ENCODE assay signal across 15 cellular contexts in genomic region chr3:101807884-101808283, GRCh38.
DNase-seq lines count a peak whose midpoint lies in the region; ATAC-seq lines count a peak whose summit lies in the region.
"Had no signal": no experiment of that assay in that cellular context is flagged by ENCODE, and none has a peak within 500 bp of the region (broad histone marks: within the 10 kb centered on the region; RNA-seq: fewer than 3 reads in every experiment).

No MANE protein-coding gene starts in this region.

- ATAC-seq in GM18498 (IDR thresholded peaks at IDR 0.05; ENCODE audit: unreplicated experiment) (peak; percentile 74), GM19324 (IDR thresholded peaks at IDR 0.05; ENCODE audit: low FRiP score, unreplicated experiment) (peak; percentile 51), HG02610 (IDR thresholded peaks at IDR 0.05; ENCODE audit: unreplicated experiment) (peak; percentile 74), HG03280 (IDR thresholded peaks at IDR 0.05; ENCODE audit: unreplicated experiment) (peak; percentile 79), GM21381 (IDR thresholded peaks at IDR 0.05; ENCODE audit: unreplicated experiment) (no peak)
- ATAC-seq: activated T-cell treated with anti-CD3 and anti-CD28 coated beads, Interleukin-2, amount 50 U/mL, for 72 hours; mucosa of descending colon; WTC11 had no signal

- DNase-seq in pons (ENCODE audit: low spot score) (no peak), middle frontal gyrus (ENCODE audit: extremely low spot score, low spot score) (no peak)
- no peak for DNase-seq in stimulated activated CD4-positive, alpha-beta T cell treated with anti-CD3 and anti-CD28 coated beads, Interleukin-12 subunit alpha, Interleukin-12 subunit beta, amount 100 ng/mL, for 4 hours
- DNase-seq: KG1; mucosa of descending colon; NCI-H2081 treated with DMSO at 0.1 percent for 48 hours; stimulated activated CD4-positive, alpha-beta T cell treated with anti-CD3 and anti-CD28 coated beads, Interleukin-1b, Interleukin-23, amount 100 ng/mL, for 48 hours; stimulated activated naive B cell treated with anti-CD40 and anti-IgM and Interleukin-4, amounts not matched to agents 10 μg/mL and 1 μg/mL and 100 μg/mL, for 72 hours had no signal
